Comparison of ENCODE assay signal across 20 cellular contexts in genomic region chr2:191932261-191932660, GRCh38.
DNase-seq lines count a peak whose midpoint lies in the region; ATAC-seq, FAIRE-seq and TF ChIP-seq lines count a peak whose summit lies in the region.
"Had no signal": no experiment of that assay in that cellular context is flagged by ENCODE, and none has a peak within 500 bp of the region (broad histone marks: within the 10 kb centered on the region; RNA-seq: fewer than 3 reads in every experiment).

No MANE protein-coding gene starts in this region.

- no peaks in the 10 kb centered on the region for H3K9me3 Mint-ChIP-seq in MCF 10A (ENCODE audit: unreplicated experiment)
- H3K9me3 Mint-ChIP-seq: CD4-positive, alpha-beta memory T cell; HFFc6; IgD-negative memory B cell had no signal

- H3K27me3 ChIP-seq in thyroid gland (no peaks in the 10 kb centered on the region), left ventricle myocardium inferior (ENCODE audit: low read depth) (no peaks in the 10 kb centered on the region)
- H3K27me3 ChIP-seq: BLaER1 had no signal

- H3K9me3 ChIP-seq in mucosa of descending colon (no peaks in the 10 kb centered on the region), thyroid gland (no peaks in the 10 kb centered on the region), left ventricle myocardium inferior (replicated peaks) (no peaks in the 10 kb centered on the region)
- H3K9me3 ChIP-seq: BLaER1 had no signal

- CTCF ChIA-PET in MCF 10A (lab: Yijun Ruan, JAX) = interaction anchor here (0.7 kb wide), 1 partner anchor 194 kb away, joined by 3 read pairs; no protein-coding TSS in a partner anchor

- ATAC-seq in mucosa of descending colon (peak; percentile 94), GM21367 (IDR thresholded peaks at IDR 0.05; ENCODE audit: unreplicated experiment) (no peak)
- ATAC-seq: HCT116, HepG2 had no signal

- H3K4me1 ChIP-seq in mucosa of descending colon (ENCODE audit: low read depth) (peaks cover 6% of the 10 kb centered on the region), thyroid gland (peaks cover 12 to 16% of the 10 kb centered on the region in 2 donors), left ventricle myocardium inferior (peaks cover 25% of the 10 kb centered on the region)

- H3K36me3 Mint-ChIP-seq in MCF 10A (ENCODE audit: insufficient read depth, unreplicated experiment) = no peaks in the 10 kb centered on the region
- H3K36me3 Mint-ChIP-seq: CD14-positive monocyte; CD4-positive, alpha-beta memory T cell; IgD-negative memory B cell had no signal

- 90 to 94% methylated on average over 1 of the region's 1 CpG for WGBS in thyroid gland, 2 donors

- H3K36me3 ChIP-seq in mucosa of descending colon (ENCODE audit: low read depth) = no peaks in the 10 kb centered on the region
- no peaks in the 10 kb centered on the region for H3K36me3 ChIP-seq in thyroid gland
- no peaks in the 10 kb centered on the region for H3K36me3 ChIP-seq in left ventricle myocardium inferior
- H3K36me3 ChIP-seq: BLaER1 had no signal

- POLR2A ChIA-PET in MCF 10A (lab: Yijun Ruan, JAX) = interaction anchor here (0.6 to 1.2 kb wide), 3 partner anchors 10 to 68 kb away, joined by 3 to 4 read pairs (median 4); no protein-coding TSS in a partner anchor

- peaks cover 23% of the 10 kb centered on the region for H3K4me1 Mint-ChIP-seq in MCF 10A (ENCODE audit: insufficient read depth, unreplicated experiment)
- H3K4me1 Mint-ChIP-seq: CD14-positive monocyte; CD4-positive, alpha-beta memory T cell; IgD-negative memory B cell had no signal

- no TSS peak for BruUV-seq in MCF 10A (replicated peaks; lab: Mats Ljungman, UMichigan)

- H3K27me3 Mint-ChIP-seq in MCF 10A (ENCODE audit: insufficient read depth, unreplicated experiment) = no peaks in the 10 kb centered on the region
- H3K27me3 Mint-ChIP-seq: IgD-negative memory B cell had no signal

- H3K4me3 Mint-ChIP-seq in MCF 10A (ENCODE audit: unreplicated experiment) = no peak overlapping the region
- H3K4me3 Mint-ChIP-seq: CD14-positive monocyte; CD4-positive, alpha-beta memory T cell; HFFc6; IgD-negative memory B cell had no signal

- DNase-seq in GM12892 (ENCODE audit: insufficient read length) = no peak
- no peak for DNase-seq in mucosa of descending colon
- DNase-seq in thyroid gland = no peak
- no peak for DNase-seq in MCF 10A (ENCODE audit: unreplicated experiment)
- DNase-seq in left ventricle myocardium inferior = no peak
- DNase-seq: 8988T; CD4-positive, alpha-beta memory T cell; DMS153; DMS79; GF-D8; GOT3; H7; HFFc6 had no signal

- H3K4me3 ChIP-seq in mucosa of descending colon (no peak overlapping the region), thyroid gland (replicated peaks in 1 of 3) (no peak overlapping the region), left ventricle myocardium inferior (no peak overlapping the region)
- H3K4me3 ChIP-seq: BLaER1 had no signal

- TF ChIP-seq CTCF in mucosa of descending colon (IDR thresholded peaks at IDR 0.05) (no peak), thyroid gland (IDR thresholded peaks at IDR 0.05) (no peak), MCF 10A (IDR thresholded peaks at IDR 0.05; ENCODE audit: unreplicated experiment) (no peak), left ventricle myocardium inferior (IDR thresholded peaks at IDR 0.05; ENCODE audit: borderline replicate concordance) (no peak)

- FAIRE-seq in GM12892 (lab: Jason Lieb, UNC) (peak; percentile 9), colon (lab: Jason Lieb, UNC) (peak; percentile 88)
- FAIRE-seq: HepG2 had no signal

- intact Hi-C loops in mucosa of descending colon (cut with DNase I, micrococcal nuclease) = no loop called here
- intact Hi-C loops in thyroid gland (cut with DNase I) = no loop called here
- intact Hi-C loops in MCF 10A (cut with micrococcal nuclease) = no loop called here
- intact Hi-C loops in left ventricle myocardium inferior (cut with micrococcal nuclease) = no loop called here

- H3K27ac ChIP-seq in thyroid gland (no peak overlapping the region), left ventricle myocardium inferior (replicated peaks) (no peak overlapping the region)
- H3K27ac ChIP-seq: BLaER1 had no signal

- no peak overlapping the region for H3K27ac Mint-ChIP-seq in MCF 10A (ENCODE audit: low read depth, unreplicated experiment)
- H3K27ac Mint-ChIP-seq: CD14-positive monocyte; CD4-positive, alpha-beta memory T cell; HFFc6; IgD-negative memory B cell had no signal

- no peak for TF ChIP-seq POLR2A in GM12892 (IDR thresholded peaks at IDR 0.05; ENCODE audit: low read depth, low read length)
- no peak for TF ChIP-seq POLR2A in thyroid gland (IDR thresholded peaks at IDR 0.05)
